17 cellular contexts compared by ENCODE assay signal in genomic region chr6:16343593-16343992, GRCh38.
"Had no signal": no experiment of that assay in that cellular context is flagged by ENCODE, and none has a peak within 500 bp of the region (broad histone marks: within the 10 kb centered on the region; RNA-seq: fewer than 3 reads in every experiment).

No MANE protein-coding gene starts in this region.

- H3K4me1 Mint-ChIP-seq: activated CD8-positive, alpha-beta memory T cell treated with anti-CD3 and anti-CD28 coated beads, Interleukin-2, amount 10 ng/mL, durations not matched to agents 7 days and 5 days; natural killer cell had no signal

- H3K27ac ChIP-seq: stomach had no signal

- H3K4me3 ChIP-seq: stomach had no signal

- H3K9me3 Mint-ChIP-seq: activated B cell treated with CpG ODN at 0.5 μM for 24 hours; activated CD4-positive, alpha-beta memory T cell treated with anti-CD3 and anti-CD28 coated beads for 36 hours; activated naive CD4-positive, alpha-beta T cell treated with anti-CD3 and anti-CD28 coated beads for 36 hours; central memory CD8-positive, alpha-beta T cell; natural killer cell; T-cell had no signal

- ATAC-seq: activated CD8-positive, alpha-beta memory T cell treated with anti-CD3 and anti-CD28 coated beads, Interleukin-2, amount 10 ng/mL, durations not matched to agents 7 days and 5 days; esophagus mucosa; natural killer cell; T-cell had no signal

- H3K27me3 ChIP-seq: stomach had no signal

- H3K27ac Mint-ChIP-seq: activated B cell treated with CpG ODN at 0.5 μM for 24 hours; activated CD4-positive, alpha-beta memory T cell treated with anti-CD3 and anti-CD28 coated beads for 36 hours; activated CD8-positive, alpha-beta memory T cell treated with anti-CD3 and anti-CD28 coated beads, Interleukin-2, amount 10 ng/mL, durations not matched to agents 7 days and 5 days; activated naive CD4-positive, alpha-beta T cell treated with anti-CD3 and anti-CD28 coated beads for 36 hours; natural killer cell; T-cell; type B pancreatic cell had no signal

- H3K4me3 Mint-ChIP-seq: activated B cell treated with CpG ODN at 0.5 μM for 24 hours; activated CD4-positive, alpha-beta memory T cell treated with anti-CD3 and anti-CD28 coated beads for 36 hours; activated CD8-positive, alpha-beta memory T cell treated with anti-CD3 and anti-CD28 coated beads, Interleukin-2, amount 10 ng/mL, durations not matched to agents 7 days and 5 days; activated naive CD4-positive, alpha-beta T cell treated with anti-CD3 and anti-CD28 coated beads for 36 hours; central memory CD8-positive, alpha-beta T cell; natural killer cell; T-cell; type B pancreatic cell had no signal

- H3K36me3 Mint-ChIP-seq: natural killer cell had no signal

- H3K36me3 ChIP-seq: stomach had no signal

- H3K9me3 ChIP-seq: stomach had no signal

- DNase-seq: activated B cell treated with CpG ODN at 0.5 μM for 24 hours; activated CD4-positive, alpha-beta memory T cell treated with anti-CD3 and anti-CD28 coated beads for 36 hours; activated CD4-positive, alpha-beta T cell treated with anti-CD3 and anti-CD28 coated beads for 4 hours; activated CD8-positive, alpha-beta memory T cell treated with anti-CD3 and anti-CD28 coated beads, Interleukin-2, amount 10 ng/mL, durations not matched to agents 7 days and 5 days; activated naive CD4-positive, alpha-beta T cell treated with anti-CD3 and anti-CD28 coated beads for 36 hours; aorta; cortex of kidney; effector CD4-positive, alpha-beta T cell; natural killer cell; nucleus accumbens; retina; stimulated activated CD4-positive, alpha-beta T cell treated with anti-CD3 and anti-CD28 coated beads, Interleukin-2, amount 100 ng/mL, for 24 hours; stomach; T-cell had no signal

- H3K27me3 Mint-ChIP-seq: activated B cell treated with CpG ODN at 0.5 μM for 24 hours; activated CD4-positive, alpha-beta memory T cell treated with anti-CD3 and anti-CD28 coated beads for 36 hours; activated CD8-positive, alpha-beta memory T cell treated with anti-CD3 and anti-CD28 coated beads, Interleukin-2, amount 10 ng/mL, durations not matched to agents 7 days and 5 days; central memory CD8-positive, alpha-beta T cell; T-cell; type B pancreatic cell had no signal
